ENCODE assay signal across 31 cellular contexts in the genomic region with DNA sequence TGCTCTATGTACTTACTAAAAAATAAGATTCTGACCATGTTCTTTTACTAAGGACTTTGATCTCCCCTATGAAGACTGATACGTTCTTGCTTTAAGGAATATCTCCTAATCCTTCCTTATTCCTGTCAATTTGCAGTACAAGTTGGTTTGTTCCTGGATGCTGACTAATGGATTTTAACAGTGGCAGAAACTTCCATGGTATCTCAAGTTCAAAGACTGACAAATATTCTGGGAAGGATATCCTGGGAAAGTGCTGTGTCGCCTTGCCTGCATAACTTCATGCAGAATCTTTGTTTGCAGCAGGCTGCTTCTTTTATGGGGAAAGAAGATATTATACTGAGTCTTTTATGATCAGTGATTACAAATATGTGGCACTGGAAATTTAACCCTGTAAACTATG. TPM values are rescaled to one million over a fixed set of nuclear protein-coding genes. Genes with fewer than 3 reads are reported as not detected.
"Had no signal": no experiment of that assay in that cellular context is flagged by ENCODE, and none has a peak within 500 bp of the region (broad histone marks: within the 10 kb centered on the region; RNA-seq: fewer than 3 reads in every experiment).

No MANE protein-coding gene starts in this region.

- H3K9me3 ChIP-seq: Peyer's patch, SJSA1, SK-N-SH had no signal

- DNase-seq: activated CD4-positive, alpha-beta T cell treated with anti-CD3 and anti-CD28 coated beads, Interleukin-2, amount 10 ng/mL, durations not matched to agents 24 days and 14 days; activated CD4-positive, alpha-beta T cell treated with anti-CD3 and anti-CD28 coated beads, Interleukin-2, amount 50 U/mL, for 4 hours; activated CD8-positive, alpha-beta T cell treated with anti-CD3 and anti-CD28 coated beads for 36 hours; activated effector memory CD4-positive, alpha-beta T cell treated with anti-CD3 and anti-CD28 coated beads, Interleukin-2, amount 50 U/mL, for 16 hours; activated naive CD4-positive, alpha-beta T cell; activated naive CD4-positive, alpha-beta T cell treated with anti-CD3 and anti-CD28 coated beads, Interleukin-2, amount 50 U/mL, for 16 hours; activated naive CD8-positive, alpha-beta T cell treated with anti-CD3 and anti-CD28 coated beads for 36 hours; activated T-cell treated with anti-CD3 and anti-CD28 coated beads, Interleukin-2, amount 50 U/mL, for 1 hour; activated T-cell treated with anti-CD3 and anti-CD28 coated beads, Interleukin-2, amount 50 U/mL, for 72 hours; amniotic stem cell; aorta; brain microvascular endothelial cell; central memory CD4-positive, alpha-beta T cell; Karpas-422; NCI-H1105; NCI-H1417 treated with DMSO at 0.1 percent for 48 hours; NCI-H1694; NCI-H1930; NCI-H2081 treated with DMSO at 0.1 percent for 48 hours; NCI-H226; NCI-H524; NCI-H69; Peyer's patch; RPMI8226; SHP77 treated with DMSO at 0.1 percent for 48 hours; SK-N-SH had no signal

- H3K36me3 ChIP-seq: brain microvascular endothelial cell, Peyer's patch, SJSA1 had no signal

- H3K4me2 ChIP-seq: SK-N-SH had no signal

- H3K27me3 ChIP-seq: brain microvascular endothelial cell, Peyer's patch had no signal

- H3K27ac ChIP-seq: brain microvascular endothelial cell, Peyer's patch, SJSA1 had no signal

- H3K4me3 ChIP-seq: Peyer's patch, SJSA1 had no signal

- FAIRE-seq: TTC549 had no signal

- H3K9ac ChIP-seq: SK-N-SH had no signal

- H3K4me1 ChIP-seq: Peyer's patch, SJSA1 had no signal

- ATAC-seq: activated CD8-positive, alpha-beta T cell treated with anti-CD3 and anti-CD28 coated beads for 36 hours; activated T-cell treated with anti-CD3 and anti-CD28 coated beads, Interleukin-2, amount 50 U/mL, for 72 hours; activated T-helper 17 cell treated with anti-CD3 and anti-CD28 coated beads, Interleukin-2, amount 50 U/mL, for 72 hours had no signal

RNA-seq across cellular contexts. Expression of gene OR52J3, which starts 8.4 kb away (rescaled TPM):
- total RNA-seq: activated CD4-positive, alpha-beta T cell treated with anti-CD3 and anti-CD28 coated beads, Interleukin-2, amount 10 ng/mL, durations not matched to agents 24 days and 14 days; activated CD8-positive, alpha-beta memory T cell treated with anti-CD3 and anti-CD28 coated beads for 36 hours; activated CD8-positive, alpha-beta T cell treated with anti-CD3 and anti-CD28 coated beads for 36 hours; activated naive CD8-positive, alpha-beta T cell treated with anti-CD3 and anti-CD28 coated beads for 36 hours; activated T-cell treated with anti-CD3 and anti-CD28 coated beads, Interleukin-2, amount 50 U/mL, for 72 hours; activated T-helper 17 cell treated with anti-CD3 and anti-CD28 coated beads, Interleukin-2, amount 50 U/mL, for 72 hours; aorta; MCF 10A; Peyer's patch; SJSA1 had no signal
- polyA plus RNA-seq: aorta, SK-N-SH had no signal

RNA-seq across cellular contexts. Expression of gene OR52E2, which starts 21.5 kb away (rescaled TPM):
- total RNA-seq: activated CD4-positive, alpha-beta T cell treated with anti-CD3 and anti-CD28 coated beads, Interleukin-2, amount 10 ng/mL, durations not matched to agents 24 days and 14 days; activated CD8-positive, alpha-beta memory T cell treated with anti-CD3 and anti-CD28 coated beads for 36 hours; activated CD8-positive, alpha-beta T cell treated with anti-CD3 and anti-CD28 coated beads for 36 hours; activated naive CD8-positive, alpha-beta T cell treated with anti-CD3 and anti-CD28 coated beads for 36 hours; activated T-cell treated with anti-CD3 and anti-CD28 coated beads, Interleukin-2, amount 50 U/mL, for 72 hours; activated T-helper 17 cell treated with anti-CD3 and anti-CD28 coated beads, Interleukin-2, amount 50 U/mL, for 72 hours; aorta; MCF 10A; Peyer's patch; SJSA1 had no signal
- polyA plus RNA-seq: aorta, SK-N-SH had no signal

RNA-seq across cellular contexts. Expression of gene OR52E1, which starts 31.4 kb away (rescaled TPM):
- total RNA-seq: activated CD4-positive, alpha-beta T cell treated with anti-CD3 and anti-CD28 coated beads, Interleukin-2, amount 10 ng/mL, durations not matched to agents 24 days and 14 days; activated CD8-positive, alpha-beta memory T cell treated with anti-CD3 and anti-CD28 coated beads for 36 hours; activated CD8-positive, alpha-beta T cell treated with anti-CD3 and anti-CD28 coated beads for 36 hours; activated naive CD8-positive, alpha-beta T cell treated with anti-CD3 and anti-CD28 coated beads for 36 hours; activated T-cell treated with anti-CD3 and anti-CD28 coated beads, Interleukin-2, amount 50 U/mL, for 72 hours; activated T-helper 17 cell treated with anti-CD3 and anti-CD28 coated beads, Interleukin-2, amount 50 U/mL, for 72 hours; aorta; MCF 10A; Peyer's patch; SJSA1 had no signal
- polyA plus RNA-seq: aorta, SK-N-SH had no signal

RNA-seq across cellular contexts. Expression of gene OR51L1, which starts 43.3 kb away (rescaled TPM):
- total RNA-seq: activated CD4-positive, alpha-beta T cell treated with anti-CD3 and anti-CD28 coated beads, Interleukin-2, amount 10 ng/mL, durations not matched to agents 24 days and 14 days; activated CD8-positive, alpha-beta memory T cell treated with anti-CD3 and anti-CD28 coated beads for 36 hours; activated CD8-positive, alpha-beta T cell treated with anti-CD3 and anti-CD28 coated beads for 36 hours; activated naive CD8-positive, alpha-beta T cell treated with anti-CD3 and anti-CD28 coated beads for 36 hours; activated T-cell treated with anti-CD3 and anti-CD28 coated beads, Interleukin-2, amount 50 U/mL, for 72 hours; activated T-helper 17 cell treated with anti-CD3 and anti-CD28 coated beads, Interleukin-2, amount 50 U/mL, for 72 hours; aorta; MCF 10A; Peyer's patch; SJSA1 had no signal
- polyA plus RNA-seq: aorta, SK-N-SH had no signal
